ENCODE assay signal across 9 cellular contexts in the genomic region with DNA sequence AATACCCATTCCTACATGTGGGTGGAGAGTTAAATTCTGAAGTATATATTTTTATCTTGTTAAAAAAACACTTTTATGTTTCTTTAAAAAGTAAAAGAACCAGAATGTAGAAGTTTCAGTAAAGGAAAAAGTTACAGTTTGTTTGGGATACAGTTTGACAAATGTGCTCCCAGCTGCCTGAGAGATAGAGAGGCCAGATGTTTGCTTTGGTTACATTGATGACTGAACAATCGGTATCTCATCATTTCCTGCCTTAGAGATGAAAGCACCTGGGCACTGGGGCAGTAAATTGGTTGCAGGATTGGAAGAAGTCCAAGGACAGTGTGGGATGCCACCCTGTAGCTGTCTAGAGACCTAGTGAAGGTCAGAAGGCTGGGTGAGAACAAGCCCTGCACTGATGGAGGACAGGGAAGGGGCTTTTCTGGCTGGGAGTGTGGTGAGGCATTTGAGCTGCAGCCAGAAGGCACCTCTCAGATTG. TPM values are rescaled to one million over a fixed set of nuclear protein-coding genes. Genes with fewer than 3 reads are reported as not detected.
DNase-seq lines count a peak whose midpoint lies in the region; ATAC-seq and TF ChIP-seq lines count a peak whose summit lies in the region.
"Had no signal": no experiment of that assay in that cellular context is flagged by ENCODE, and none has a peak within 500 bp of the region (broad histone marks: within the 10 kb centered on the region; RNA-seq: fewer than 3 reads in every experiment).

No MANE protein-coding gene starts in this region.

- no peak for TF ChIP-seq POLR2A in stomach (IDR thresholded peaks at IDR 0.05)

- H3K27ac Mint-ChIP-seq in CD14-positive monocyte = peak overlapping the region in 4 of 7 donors; percentile 32 to 80 (median 59)
- peak overlapping the region; percentile 91 for H3K27ac Mint-ChIP-seq in activated T-cell treated with anti-CD3 and anti-CD28 coated beads, Interleukin-2, amount 50 U/mL, for 24 hours

- no peaks in the 10 kb centered on the region for H3K9me3 Mint-ChIP-seq in CD14-positive monocyte
- H3K9me3 Mint-ChIP-seq in activated T-cell treated with anti-CD3 and anti-CD28 coated beads, Interleukin-2, amount 50 U/mL, for 24 hours = no peaks in the 10 kb centered on the region

- TF ChIP-seq CTCF in CD14-positive monocyte (IDR thresholded peaks at IDR 0.05) (no peak), stomach (IDR thresholded peaks at IDR 0.05) (no peak)

- DNase-seq in CD14-positive monocyte (ENCODE audit: low spot score) (no peak), lung microvascular endothelial cell (ENCODE audit: low read depth in 2 of 2) (peak; percentile 47 to 78), stomach (no peak), RKO (ENCODE audit: low spot score) (no peak)
- DNase-seq in activated T-cell treated with anti-CD3 and anti-CD28 coated beads, Interleukin-2, amount 50 U/mL, for 24 hours = no peak
- DNase-seq: NCI-H2107 had no signal

- no peak for TF ChIP-seq EP300 in stomach (IDR thresholded peaks at IDR 0.05)

- H3K27me3 Mint-ChIP-seq in CD14-positive monocyte (ENCODE audit: low read depth in 3 of 3) = peaks cover 0 to 2% (median 2%) of the 10 kb centered on the region in 3 donors
- no peaks in the 10 kb centered on the region for H3K27me3 Mint-ChIP-seq in activated T-cell treated with anti-CD3 and anti-CD28 coated beads, Interleukin-2, amount 50 U/mL, for 24 hours

- peak overlapping the region in 2 of 5 donors; percentile 0 to 34 for H3K27ac ChIP-seq in stomach

- peak; percentile 38 for ATAC-seq in HG02610 (IDR thresholded peaks at IDR 0.05; ENCODE audit: unreplicated experiment)
- ATAC-seq in HG02840 (IDR thresholded peaks at IDR 0.05; ENCODE audit: low FRiP score, unreplicated experiment) = no peak
- ATAC-seq in HG03442 (IDR thresholded peaks at IDR 0.05; ENCODE audit: unreplicated experiment) = no peak

- peaks cover 17 to 90% (median 43%) of the 10 kb centered on the region in 4 donors for H3K4me1 ChIP-seq in stomach

- H3K4me3 Mint-ChIP-seq in CD14-positive monocyte = no peak overlapping the region
- H3K4me3 Mint-ChIP-seq in activated T-cell treated with anti-CD3 and anti-CD28 coated beads, Interleukin-2, amount 50 U/mL, for 24 hours = peak overlapping the region; percentile 28

- H3K4me1 Mint-ChIP-seq in CD14-positive monocyte = peaks cover 22% of the 10 kb centered on the region
- peaks cover 72% of the 10 kb centered on the region for H3K4me1 Mint-ChIP-seq in activated T-cell treated with anti-CD3 and anti-CD28 coated beads, Interleukin-2, amount 50 U/mL, for 24 hours (ENCODE audit: low read depth)

- intact Hi-C loops in CD14-positive monocyte (cut with micrococcal nuclease) = no loop called here
- intact Hi-C loops in stomach (cut with DNase I; ENCODE audit: low total_unique reads) = no loop called here

- H3K9me3 ChIP-seq in stomach = no peaks in the 10 kb centered on the region

- H3K36me3 Mint-ChIP-seq in CD14-positive monocyte = peaks cover 58 to 78% of the 10 kb centered on the region in 2 donors
- H3K36me3 Mint-ChIP-seq in activated T-cell treated with anti-CD3 and anti-CD28 coated beads, Interleukin-2, amount 50 U/mL, for 24 hours (ENCODE audit: low read depth) = peaks cover 79% of the 10 kb centered on the region

- no peak overlapping the region for H3K4me3 ChIP-seq in stomach

- peaks cover 15 to 54% (median 46%) of the 10 kb centered on the region in 4 donors for H3K36me3 ChIP-seq in stomach

- H3K27me3 ChIP-seq in stomach = no peaks in the 10 kb centered on the region

- WGBS in stomach, 5 donors = 0 to 8% (median 6%) methylated on average over 1 of the region's 1 CpG

RNA-seq across cellular contexts. Expression of a gene that starts 16.6 kb away (rescaled TPM):
- polyA plus RNA-seq in CD14-positive monocyte = 10 to 100 TPM; 10.0 to 17.8 TPM
- 16.1 and 18.5 TPM in 2 replicates for total RNA-seq in lung microvascular endothelial cell
- total RNA-seq in stomach = 100 to 1,000 TPM in 3 of 5 donors, 10 to 100 TPM in 2; 28.3 to 289 (median 135) TPM
- 10 to 100 TPM; 29.3 to 41.9 (median 39.3) TPM for polyA plus RNA-seq in stomach

RNA-seq across cellular contexts. Expression of a gene that starts 28.4 kb away (rescaled TPM):
- polyA plus RNA-seq in CD14-positive monocyte (1 to 10 TPM; 7.8 to 9.2 TPM), stomach (10 to 100 TPM in 2 of 3 donors, 1 to 10 TPM in 1; 7.0 to 10.8 (median 10.2) TPM)
- total RNA-seq in lung microvascular endothelial cell (13.1 and 13.7 TPM in 2 replicates), stomach (10 to 100 TPM in 4 of 5 donors, 1 to 10 TPM in 1; 7.0 to 26.5 (median 22.8) TPM)

Comparison
In these comparisons a context has a peak if more than half of its experiments do, and no peak if none do; other contexts are left out.
1. DNase-seq: peak in lung microvascular endothelial cell (2 of 2); none in CD14-positive monocyte (single experiment), activated T-cell treated with anti-CD3 and anti-CD28 coated beads, Interleukin-2, amount 50 U/mL, for 24 hours (single experiment), stomach (single experiment) and RKO (single experiment).